Comparison of ENCODE assay signal across 8 cellular contexts in genomic region chr19:55486043-55486970, GRCh38. TPM values are rescaled to one million over a fixed set of nuclear protein-coding genes. Genes with fewer than 3 reads are reported as not detected.
DNase-seq lines count a peak whose midpoint lies in the region; ATAC-seq and TF ChIP-seq lines count a peak whose summit lies in the region.
"Had no signal": no experiment of that assay in that cellular context is flagged by ENCODE, and none has a peak within 500 bp of the region (broad histone marks: within the 10 kb centered on the region; RNA-seq: fewer than 3 reads in every experiment).

No MANE protein-coding gene starts in this region.

- H4K20me1 ChIP-seq in H9 (ENCODE audit: control insufficient read depth, insufficient read depth, insufficient read length) = no peaks in the 10 kb centered on the region

- no peak overlapping the region for H4K8ac ChIP-seq in H9 (replicated peaks; ENCODE audit: insufficient read length, low read depth, low read length)

- H3K27me3 Mint-ChIP-seq in H9 (ENCODE audit: low read depth) = peaks cover 3% of the 10 kb centered on the region; the same call in 1 of the 2 replicates
- H3K27me3 Mint-ChIP-seq in activated CD4-positive, alpha-beta memory T cell treated with anti-CD3 and anti-CD28 coated beads, Interleukin-2, amount 10 ng/mL, durations not matched to agents 7 days and 5 days = no peaks in the 10 kb centered on the region
- H3K27me3 Mint-ChIP-seq in stimulated activated memory B cell treated with anti-CD40 and anti-IgM and Interleukin-4, amounts not matched to agents 10 μg/mL and 1 μg/mL and 100 μg/mL, for 72 hours = peaks cover 23% of the 10 kb centered on the region

- H3K14ac ChIP-seq in H9 (ENCODE audit: insufficient read depth, low read length) = no peak overlapping the region

- POLR2A ChIA-PET in activated CD4-positive, alpha-beta memory T cell treated with anti-CD3 and anti-CD28 coated beads, Interleukin-2, amount 10 ng/mL, durations not matched to agents 7 days and 5 days (lab: Charles Lee) = interaction anchor here (1.0 to 2.8 kb wide), 6 partner anchors 10 to 147 kb away, joined by 3 to 24 read pairs (median 5); partner anchors contain the start of genes ISOC2, KMT5C, ZNF628 and ZNF865

- no peak overlapping the region for H2AK5ac ChIP-seq in H9 (ENCODE audit: insufficient read length, low read length)

- DNase-seq in H9 (no peak), left ventricle myocardium inferior (no peak), NCI-H510A (lab: John Stamatoyannopoulos, UW) (no peak)
- no peak for DNase-seq in activated CD4-positive, alpha-beta memory T cell treated with anti-CD3 and anti-CD28 coated beads, Interleukin-2, amount 10 ng/mL, durations not matched to agents 7 days and 5 days

- no peak overlapping the region for H3K18ac ChIP-seq in H9 (ENCODE audit: insufficient read length, low read depth, low read length)

- H3K4me3 Mint-ChIP-seq in H9 = peak overlapping the region; percentile 86 to 93
- peak overlapping the region; percentile 54 for H3K4me3 Mint-ChIP-seq in activated CD4-positive, alpha-beta memory T cell treated with anti-CD3 and anti-CD28 coated beads, Interleukin-2, amount 10 ng/mL, durations not matched to agents 7 days and 5 days
- peak overlapping the region; percentile 78 for H3K4me3 Mint-ChIP-seq in stimulated activated memory B cell treated with anti-CD40 and anti-IgM and Interleukin-4, amounts not matched to agents 10 μg/mL and 1 μg/mL and 100 μg/mL, for 72 hours

- peaks cover 24% of the 10 kb centered on the region for H3K36me3 ChIP-seq in left ventricle myocardium inferior

- intact Hi-C loops in left ventricle myocardium inferior (cut with micrococcal nuclease) = no loop called here

- H3K4me3 ChIP-seq in left ventricle myocardium inferior = peak overlapping the region; percentile 80

- H2BK5ac ChIP-seq in H9 (ENCODE audit: insufficient read length, low read length) = no peak overlapping the region

- peak overlapping the region in 2 of 3 experiments; percentile 8 to 64; a peak in 4 of 7 replicates for H3K27ac Mint-ChIP-seq in H9
- H3K27ac Mint-ChIP-seq in activated CD4-positive, alpha-beta memory T cell treated with anti-CD3 and anti-CD28 coated beads, Interleukin-2, amount 10 ng/mL, durations not matched to agents 7 days and 5 days = no peak overlapping the region
- peak overlapping the region; percentile 74 for H3K27ac Mint-ChIP-seq in stimulated activated memory B cell treated with anti-CD40 and anti-IgM and Interleukin-4, amounts not matched to agents 10 μg/mL and 1 μg/mL and 100 μg/mL, for 72 hours

- H2BK15ac ChIP-seq in H9 (ENCODE audit: low read depth, low read length) = no peak overlapping the region

- no peak overlapping the region for H3T11ph ChIP-seq in H9 (ENCODE audit: low read length)

- TF ChIP-seq CTCF in H9 (conservative IDR thresholded peaks at IDR 0.05) = no peak
- peak; percentile 44 for TF ChIP-seq CTCF in left ventricle myocardium inferior (IDR thresholded peaks at IDR 0.05; ENCODE audit: borderline replicate concordance)

- peaks cover 0 to 8% (median 2%) of the 10 kb centered on the region in 3 experiments; a peak in 5 of 7 replicates for H3K36me3 Mint-ChIP-seq in H9 (ENCODE audit: insufficient read depth in 1 of 3, low read depth in 3 of 3)
- H3K36me3 Mint-ChIP-seq in activated CD4-positive, alpha-beta memory T cell treated with anti-CD3 and anti-CD28 coated beads, Interleukin-2, amount 10 ng/mL, durations not matched to agents 7 days and 5 days (ENCODE audit: low read depth) = peaks cover 3% of the 10 kb centered on the region
- no peaks in the 10 kb centered on the region for H3K36me3 Mint-ChIP-seq in stimulated activated memory B cell treated with anti-CD40 and anti-IgM and Interleukin-4, amounts not matched to agents 10 μg/mL and 1 μg/mL and 100 μg/mL, for 72 hours

- H2BK120ac ChIP-seq in H9 (ENCODE audit: low read depth, low read length, poor library complexity, severe bottlenecking) = no peak overlapping the region

- WGBS in H9 (ENCODE audit: extremely low coverage, insufficient read length, low lambda C conversion rate) = no CpG with 5 or more reads among the region's 53 CpGs

- no peaks in the 10 kb centered on the region for H3K79me2 ChIP-seq in H9 (ENCODE audit: insufficient read depth, low read length)

- no peak overlapping the region for H4K91ac ChIP-seq in H9 (ENCODE audit: insufficient read length, low read depth, low read length)

- no peak overlapping the region for H2AFZ ChIP-seq in H9 (ENCODE audit: low read length)

- no peak overlapping the region for H3K23ac ChIP-seq in H9 (ENCODE audit: insufficient read length, low read depth, low read length)

- no peak overlapping the region for H4K5ac ChIP-seq in H9 (ENCODE audit: insufficient read length, low read depth, low read length)

- H3K56ac ChIP-seq in H9 (ENCODE audit: insufficient read length, low read depth, low read length) = no peak overlapping the region

- H3K4me1 Mint-ChIP-seq in H9 = peaks cover 14 to 35% of the 10 kb centered on the region in 2 experiments
- H3K4me1 Mint-ChIP-seq in activated CD4-positive, alpha-beta memory T cell treated with anti-CD3 and anti-CD28 coated beads, Interleukin-2, amount 10 ng/mL, durations not matched to agents 7 days and 5 days = peaks cover 12% of the 10 kb centered on the region
- H3K4me1 Mint-ChIP-seq in stimulated activated memory B cell treated with anti-CD40 and anti-IgM and Interleukin-4, amounts not matched to agents 10 μg/mL and 1 μg/mL and 100 μg/mL, for 72 hours = peaks cover 31% of the 10 kb centered on the region

- H3K27me3 ChIP-seq in H9 (ENCODE audit: insufficient read depth, low read length) (no peaks in the 10 kb centered on the region), left ventricle myocardium inferior (ENCODE audit: low read depth) (peaks cover 11% of the 10 kb centered on the region)

- H3K27ac ChIP-seq in H9 (ENCODE audit: insufficient read length, low read depth, low read length) (no peak overlapping the region), left ventricle myocardium inferior (replicated peaks) (peak overlapping the region; percentile 90)

- no peaks in the 10 kb centered on the region for H3K9me3 ChIP-seq in H9 (ENCODE audit: control insufficient read depth, low read depth, low read length)
- H3K9me3 ChIP-seq in left ventricle myocardium inferior (replicated peaks) = no peaks in the 10 kb centered on the region

- H3K79me1 ChIP-seq in H9 (ENCODE audit: insufficient read depth, low read depth, low read length, poor library complexity, severe bottlenecking) = no peaks in the 10 kb centered on the region

- H3K4me2 ChIP-seq in H9 (ENCODE audit: insufficient read depth, insufficient read length, low read length) = no peak overlapping the region

- H2BK20ac ChIP-seq in H9 (ENCODE audit: low read depth, low read length, poor library complexity, severe bottlenecking) = no peak overlapping the region

- no peaks in the 10 kb centered on the region for H3K9me3 Mint-ChIP-seq in H9
- no peaks in the 10 kb centered on the region for H3K9me3 Mint-ChIP-seq in activated CD4-positive, alpha-beta memory T cell treated with anti-CD3 and anti-CD28 coated beads, Interleukin-2, amount 10 ng/mL, durations not matched to agents 7 days and 5 days
- no peaks in the 10 kb centered on the region for H3K9me3 Mint-ChIP-seq in stimulated activated memory B cell treated with anti-CD40 and anti-IgM and Interleukin-4, amounts not matched to agents 10 μg/mL and 1 μg/mL and 100 μg/mL, for 72 hours

- H3K4me1 ChIP-seq in H9 (ENCODE audit: insufficient read depth, low read length) = peaks cover 3% of the 10 kb centered on the region
- peaks cover 62% of the 10 kb centered on the region for H3K4me1 ChIP-seq in left ventricle myocardium inferior

- peak; percentile 4 for ATAC-seq in stimulated activated memory B cell treated with anti-CD40 and anti-IgM and Interleukin-4, amounts not matched to agents 10 μg/mL and 1 μg/mL and 100 μg/mL, for 72 hours
- ATAC-seq in HG03521 (IDR thresholded peaks at IDR 0.05; ENCODE audit: unreplicated experiment) (no peak), GM18867 (IDR thresholded peaks at IDR 0.05; ENCODE audit: unreplicated experiment) (no peak)

- CTCF ChIA-PET in activated CD4-positive, alpha-beta memory T cell treated with anti-CD3 and anti-CD28 coated beads, Interleukin-2, amount 10 ng/mL, durations not matched to agents 7 days and 5 days (lab: Charles Lee) = interaction anchor here (0.9 to 2.1 kb wide), 4 partner anchors 10 to 19 kb away, joined by 4 to 23 read pairs (median 6); partner anchors contain the start of gene ZNF628

- H3K9ac ChIP-seq in H9 (ENCODE audit: extremely low read depth, insufficient read length, low read length) = no peak overlapping the region

- H2BK12ac ChIP-seq in H9 (ENCODE audit: insufficient read length, low read depth, low read length) = no peak overlapping the region

- H3K4ac ChIP-seq in H9 (ENCODE audit: low read depth, low read length) = no peak overlapping the region

- H3K23me2 ChIP-seq in H9 (ENCODE audit: insufficient read length, low read depth, low read length, poor library complexity, severe bottlenecking) = peaks cover 8% of the 10 kb centered on the region

RNA-seq across cellular contexts. Expression of gene NAT14, which starts 1.3 kb away (rescaled TPM):
- total RNA-seq in H9 (2021) (48.7 and 51.2 TPM in 2 replicates), left ventricle myocardium inferior (5.2 TPM)
- 10 to 100 TPM; 11.9 to 12.0 TPM for total RNA-seq in activated CD4-positive, alpha-beta memory T cell treated with anti-CD3 and anti-CD28 coated beads, Interleukin-2, amount 10 ng/mL, durations not matched to agents 7 days and 5 days

RNA-seq across cellular contexts. Expression of gene SSC5D, which starts 1.9 kb away (rescaled TPM):
- 2.5 and 3.2 TPM in 2 replicates for total RNA-seq in H9 (2021)
- under 1 TPM; 0.15 to 0.18 TPM for total RNA-seq in activated CD4-positive, alpha-beta memory T cell treated with anti-CD3 and anti-CD28 coated beads, Interleukin-2, amount 10 ng/mL, durations not matched to agents 7 days and 5 days
- total RNA-seq in left ventricle myocardium inferior = 3.7 TPM

RNA-seq across cellular contexts. Expression of gene ZNF628, which starts 9.9 kb away (rescaled TPM):
- total RNA-seq in H9 (2021) = 16.5 and 16.6 TPM in 2 replicates
- 1 to 10 TPM; 6.7 to 9.1 TPM for total RNA-seq in activated CD4-positive, alpha-beta memory T cell treated with anti-CD3 and anti-CD28 coated beads, Interleukin-2, amount 10 ng/mL, durations not matched to agents 7 days and 5 days
- 5.4 TPM for total RNA-seq in left ventricle myocardium inferior

RNA-seq across cellular contexts. Expression of gene C19orf85, which starts 21.8 kb away (rescaled TPM):
- total RNA-seq in H9 (2021) (1.2 and 2.1 TPM in 2 replicates), left ventricle myocardium inferior (not detected)
- not detected for total RNA-seq in activated CD4-positive, alpha-beta memory T cell treated with anti-CD3 and anti-CD28 coated beads, Interleukin-2, amount 10 ng/mL, durations not matched to agents 7 days and 5 days
- total RNA-seq: activated CD8-positive, alpha-beta memory T cell treated with anti-CD3 and anti-CD28 coated beads for 36 hours had no signal

RNA-seq across cellular contexts. Expression of gene ISOC2, which starts 24.9 kb away (rescaled TPM):
- 68.2 and 72.2 TPM in 2 replicates for total RNA-seq in H9 (2021)
- total RNA-seq in activated CD4-positive, alpha-beta memory T cell treated with anti-CD3 and anti-CD28 coated beads, Interleukin-2, amount 10 ng/mL, durations not matched to agents 7 days and 5 days = 10 to 100 TPM; 14.5 to 16.7 TPM
- 52.6 TPM for total RNA-seq in left ventricle myocardium inferior
